Comparison of ENCODE assay signal across 2 cellular contexts in the genomic region with DNA sequence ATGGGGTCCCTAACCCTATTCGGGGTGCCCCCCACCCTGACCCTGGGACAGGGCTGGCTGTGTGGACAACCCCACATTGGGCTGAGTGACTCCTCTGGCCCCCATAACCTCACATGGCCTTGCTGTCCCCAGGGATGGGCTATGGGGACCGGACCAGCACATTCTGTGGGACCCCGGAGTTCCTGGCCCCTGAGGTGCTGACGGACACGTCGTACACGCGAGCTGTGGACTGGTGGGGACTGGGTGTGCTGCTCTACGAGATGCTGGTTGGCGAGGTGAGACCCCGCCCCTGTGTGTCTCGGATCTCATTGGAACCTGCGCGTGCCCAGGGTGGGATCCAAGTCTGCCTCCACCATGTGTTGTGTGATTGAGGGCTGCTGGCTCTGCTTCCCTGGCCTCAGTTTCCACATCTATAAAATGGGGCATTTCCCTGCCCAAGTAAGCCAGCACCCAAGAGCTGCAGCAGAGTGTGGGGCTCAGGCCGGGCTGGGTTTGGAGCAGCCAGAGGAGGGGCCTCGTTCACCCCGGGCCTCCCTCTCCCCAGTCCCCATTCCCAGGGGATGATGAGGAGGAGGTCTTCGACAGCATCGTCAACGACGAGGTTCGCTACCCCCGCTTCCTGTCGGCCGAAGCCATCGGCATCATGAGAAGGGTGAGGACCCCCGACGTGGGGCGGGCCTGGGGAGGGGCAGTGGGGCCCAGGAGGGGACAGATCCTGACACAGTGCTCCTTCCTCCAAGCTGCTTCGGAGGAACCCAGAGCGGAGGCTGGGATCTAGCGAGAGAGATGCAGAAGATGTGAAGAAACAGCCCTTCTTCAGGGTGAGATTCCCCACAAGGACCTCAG.
TF ChIP-seq lines count a peak whose summit lies in the region.

No MANE protein-coding gene starts in this region.

TF ChIP-seq in HEK293, 187 proteins besides CTCF, POLR2A, EP300 and RAD21:
- TF ChIP-seq ZFP69B (tag by site-specific recombination; IDR thresholded peaks at IDR 0.05): no peak
- no peak for TF ChIP-seq ZNF292 (tag by site-specific recombination; IDR thresholded peaks at IDR 0.05; ENCODE audit: borderline replicate concordance, low read depth)
- TF ChIP-seq BCL11A (tag by site-specific recombination; IDR thresholded peaks at IDR 0.05; ENCODE audit: low read depth): no peak
- no peak for TF ChIP-seq ZNF48 (tag by site-specific recombination; IDR thresholded peaks at IDR 0.05)
- TF ChIP-seq, protein P1, sequence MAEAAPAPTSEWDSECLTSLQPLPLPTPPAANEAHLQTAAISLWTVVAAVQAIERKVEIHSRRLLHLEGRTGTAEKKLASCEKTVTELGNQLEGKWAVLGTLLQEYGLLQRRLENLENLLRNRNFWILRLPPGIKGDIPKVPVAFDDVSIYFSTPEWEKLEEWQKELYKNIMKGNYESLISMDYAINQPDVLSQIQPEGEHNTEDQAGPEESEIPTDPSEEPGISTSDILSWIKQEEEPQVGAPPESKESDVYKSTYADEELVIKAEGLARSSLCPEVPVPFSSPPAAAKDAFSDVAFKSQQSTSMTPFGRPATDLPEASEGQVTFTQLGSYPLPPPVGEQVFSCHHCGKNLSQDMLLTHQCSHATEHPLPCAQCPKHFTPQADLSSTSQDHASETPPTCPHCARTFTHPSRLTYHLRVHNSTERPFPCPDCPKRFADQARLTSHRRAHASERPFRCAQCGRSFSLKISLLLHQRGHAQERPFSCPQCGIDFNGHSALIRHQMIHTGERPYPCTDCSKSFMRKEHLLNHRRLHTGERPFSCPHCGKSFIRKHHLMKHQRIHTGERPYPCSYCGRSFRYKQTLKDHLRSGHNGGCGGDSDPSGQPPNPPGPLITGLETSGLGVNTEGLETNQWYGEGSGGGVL (tag by site-specific recombination; IDR thresholded peaks at IDR 0.05): no peak
- peak; percentile 36; the same call in 1 of the 2 replicates for TF ChIP-seq ZSCAN30 (tag by site-specific recombination; IDR thresholded peaks at IDR 0.05)
- TF ChIP-seq ZNF626 (tag by site-specific recombination; IDR thresholded peaks at IDR 0.05): no peak
- TF ChIP-seq ZNF585B (tag by site-specific recombination; IDR thresholded peaks at IDR 0.05): no peak

TF ChIP-seq in K562, 482 proteins besides CTCF, POLR2A, EP300 and RAD21:
- TF ChIP-seq GTF2F1 (IDR thresholded peaks at IDR 0.05; ENCODE audit: low read depth, low read length) (no peak), SNRNP70 (optimal IDR thresholded peaks at IDR 0.05; ENCODE audit: low read depth, low read length) (no peak), RFX5 (IDR thresholded peaks at IDR 0.05; ENCODE audit: low read depth, low read length) (no peak), POLR2G (IDR thresholded peaks at IDR 0.05; ENCODE audit: low read depth, low read length) (0 out of 2 replicates have a peak, but pooled peaks have one; percentile 59), E2F3 (CRISPR knock-in tag; IDR thresholded peaks at IDR 0.05) (no peak), RBM25 (IDR thresholded peaks at IDR 0.05; ENCODE audit: low read depth, low read length, severe bottlenecking) (peak; percentile 47), ZSCAN32 (CRISPR knock-in tag; IDR thresholded peaks at IDR 0.05) (no peak), RBFOX2 (IDR thresholded peaks at IDR 0.05; ENCODE audit: low read depth, low read length) (0 out of 2 replicates have a peak, but pooled peaks have one; percentile 21), ZNF316 (IDR thresholded peaks at IDR 0.05) (no peak)
- TF ChIP-seq, protein P2, sequence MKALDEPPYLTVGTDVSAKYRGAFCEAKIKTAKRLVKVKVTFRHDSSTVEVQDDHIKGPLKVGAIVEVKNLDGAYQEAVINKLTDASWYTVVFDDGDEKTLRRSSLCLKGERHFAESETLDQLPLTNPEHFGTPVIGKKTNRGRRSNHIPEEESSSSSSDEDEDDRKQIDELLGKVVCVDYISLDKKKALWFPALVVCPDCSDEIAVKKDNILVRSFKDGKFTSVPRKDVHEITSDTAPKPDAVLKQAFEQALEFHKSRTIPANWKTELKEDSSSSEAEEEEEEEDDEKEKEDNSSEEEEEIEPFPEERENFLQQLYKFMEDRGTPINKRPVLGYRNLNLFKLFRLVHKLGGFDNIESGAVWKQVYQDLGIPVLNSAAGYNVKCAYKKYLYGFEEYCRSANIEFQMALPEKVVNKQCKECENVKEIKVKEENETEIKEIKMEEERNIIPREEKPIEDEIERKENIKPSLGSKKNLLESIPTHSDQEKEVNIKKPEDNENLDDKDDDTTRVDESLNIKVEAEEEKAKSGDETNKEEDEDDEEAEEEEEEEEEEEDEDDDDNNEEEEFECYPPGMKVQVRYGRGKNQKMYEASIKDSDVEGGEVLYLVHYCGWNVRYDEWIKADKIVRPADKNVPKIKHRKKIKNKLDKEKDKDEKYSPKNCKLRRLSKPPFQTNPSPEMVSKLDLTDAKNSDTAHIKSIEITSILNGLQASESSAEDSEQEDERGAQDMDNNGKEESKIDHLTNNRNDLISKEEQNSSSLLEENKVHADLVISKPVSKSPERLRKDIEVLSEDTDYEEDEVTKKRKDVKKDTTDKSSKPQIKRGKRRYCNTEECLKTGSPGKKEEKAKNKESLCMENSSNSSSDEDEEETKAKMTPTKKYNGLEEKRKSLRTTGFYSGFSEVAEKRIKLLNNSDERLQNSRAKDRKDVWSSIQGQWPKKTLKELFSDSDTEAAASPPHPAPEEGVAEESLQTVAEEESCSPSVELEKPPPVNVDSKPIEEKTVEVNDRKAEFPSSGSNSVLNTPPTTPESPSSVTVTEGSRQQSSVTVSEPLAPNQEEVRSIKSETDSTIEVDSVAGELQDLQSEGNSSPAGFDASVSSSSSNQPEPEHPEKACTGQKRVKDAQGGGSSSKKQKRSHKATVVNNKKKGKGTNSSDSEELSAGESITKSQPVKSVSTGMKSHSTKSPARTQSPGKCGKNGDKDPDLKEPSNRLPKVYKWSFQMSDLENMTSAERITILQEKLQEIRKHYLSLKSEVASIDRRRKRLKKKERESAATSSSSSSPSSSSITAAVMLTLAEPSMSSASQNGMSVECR (CRISPR knock-in tag; IDR thresholded peaks at IDR 0.05): no peak
- TF ChIP-seq, protein P3, sequence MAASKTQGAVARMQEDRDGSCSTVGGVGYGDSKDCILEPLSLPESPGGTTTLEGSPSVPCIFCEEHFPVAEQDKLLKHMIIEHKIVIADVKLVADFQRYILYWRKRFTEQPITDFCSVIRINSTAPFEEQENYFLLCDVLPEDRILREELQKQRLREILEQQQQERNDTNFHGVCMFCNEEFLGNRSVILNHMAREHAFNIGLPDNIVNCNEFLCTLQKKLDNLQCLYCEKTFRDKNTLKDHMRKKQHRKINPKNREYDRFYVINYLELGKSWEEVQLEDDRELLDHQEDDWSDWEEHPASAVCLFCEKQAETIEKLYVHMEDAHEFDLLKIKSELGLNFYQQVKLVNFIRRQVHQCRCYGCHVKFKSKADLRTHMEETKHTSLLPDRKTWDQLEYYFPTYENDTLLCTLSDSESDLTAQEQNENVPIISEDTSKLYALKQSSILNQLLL (CRISPR knock-in tag; IDR thresholded peaks at IDR 0.05; ENCODE audit: borderline replicate concordance): no peak
